Comparison of ENCODE assay signal across 1 cellular context in genomic region chr1:198449727-198450433, GRCh38.
TF ChIP-seq lines count a peak whose summit lies in the region.

No MANE protein-coding gene starts in this region.

TF ChIP-seq in HCT116, 20 proteins besides CTCF, POLR2A, EP300 and RAD21 (continued from another document):
- TF ChIP-seq EZH2 (IDR thresholded peaks at IDR 0.05) (no peak), ATF3 (IDR thresholded peaks at IDR 0.05) (no peak), ZNF274 (IDR thresholded peaks at IDR 0.05; ENCODE audit: low read depth, low read length) (no peak), EZH2phosphoT487 (IDR thresholded peaks at IDR 0.05; ENCODE audit: borderline replicate concordance) (no peak)
